In genomic region chr11:61297741-61298140, GRCh38 we compare ENCODE assay signal across 8 cellular contexts. TPM values are rescaled to one million over a fixed set of nuclear protein-coding genes. Genes with fewer than 3 reads are reported as not detected.
DNase-seq lines count a peak whose midpoint lies in the region; ATAC-seq, FAIRE-seq and TF ChIP-seq lines count a peak whose summit lies in the region.

No MANE protein-coding gene starts in this region.

- H3K36me3 Mint-ChIP-seq in activated naive CD4-positive, alpha-beta T cell treated with anti-CD3 and anti-CD28 coated beads, Interleukin-2, amount 10 ng/mL, durations not matched to agents 7 days and 5 days: peaks cover 49% of the 10 kb centered on the region

- H3K4me3 ChIP-seq in keratinocyte (ENCODE audit: control insufficient read depth in 2 of 3, extremely low read depth in 1 of 3, insufficient read depth in 2 of 3, low read depth in 1 of 3, low read length in 3 of 3) (peak overlapping the region in 2 of 3 experiments; percentile 4 to 22), upper lobe of right lung (no peak overlapping the region)

- H4K20me1 ChIP-seq in keratinocyte (ENCODE audit: control insufficient read depth, extremely low read depth, insufficient read depth, low read length): peaks cover 10% of the 10 kb centered on the region

- DNase-seq in activated naive CD4-positive, alpha-beta T cell treated with anti-CD3 and anti-CD28 coated beads, Interleukin-2, amount 10 ng/mL, durations not matched to agents 7 days and 5 days: no peak
- no peak for DNase-seq in activated naive CD4-positive, alpha-beta T cell (lab: John Stamatoyannopoulos, UW)
- DNase-seq in amniotic stem cell (lab: John Stamatoyannopoulos, UW) (peak; percentile 56), keratinocyte (ENCODE audit: low read depth, low spot score) (peak; percentile 40), upper lobe of right lung (no peak), OCI-M2 (lab: John Stamatoyannopoulos, UW; ENCODE audit: unreplicated experiment) (no peak)

- H3K79me2 ChIP-seq in keratinocyte (ENCODE audit: control insufficient read depth, insufficient read depth, low read length): no peaks in the 10 kb centered on the region

- no peak overlapping the region for H2AFZ ChIP-seq in keratinocyte (ENCODE audit: control insufficient read depth, low read length)

- H3K4me1 ChIP-seq in keratinocyte (ENCODE audit: control insufficient read depth, extremely low read depth, insufficient read depth, low read length) (peaks cover 36% of the 10 kb centered on the region), upper lobe of right lung (peaks cover 37% of the 10 kb centered on the region)

- H3K27me3 Mint-ChIP-seq in activated naive CD4-positive, alpha-beta T cell treated with anti-CD3 and anti-CD28 coated beads, Interleukin-2, amount 10 ng/mL, durations not matched to agents 7 days and 5 days: peaks cover 28% of the 10 kb centered on the region

- peak overlapping the region; percentile 62 for H3K4me2 ChIP-seq in keratinocyte (ENCODE audit: control insufficient read depth, extremely low read depth, insufficient read depth, low read depth, low read length)

- dilution Hi-C loops in keratinocyte (cut with MboI; ENCODE audit: extremely low pct_ligation_motif_present, low sequenced_read_pairs): no loop called here

- H3K9me3 Mint-ChIP-seq in activated naive CD4-positive, alpha-beta T cell treated with anti-CD3 and anti-CD28 coated beads, Interleukin-2, amount 10 ng/mL, durations not matched to agents 7 days and 5 days: no peaks in the 10 kb centered on the region

- TF ChIP-seq CTCF in keratinocyte (optimal IDR thresholded peaks at IDR 0.05 in 1 of 3, IDR thresholded peaks at IDR 0.05 in 1 of 3, conservative IDR thresholded peaks at IDR 0.05 in 1 of 3; ENCODE audit: extremely low read depth in 1 of 3, insufficient read depth in 2 of 3, low read length in 3 of 3) (no peak), upper lobe of right lung (IDR thresholded peaks at IDR 0.05) (no peak)

- intact Hi-C loops in upper lobe of right lung (cut with DNase I): no loop called here

- H3K9ac ChIP-seq in keratinocyte (ENCODE audit: control insufficient read depth, extremely low read depth, insufficient read depth, low read length): no peak overlapping the region

- H3K4me3 Mint-ChIP-seq in activated naive CD4-positive, alpha-beta T cell treated with anti-CD3 and anti-CD28 coated beads, Interleukin-2, amount 10 ng/mL, durations not matched to agents 7 days and 5 days: no peak overlapping the region

- H3K9me3 ChIP-seq in keratinocyte (ENCODE audit: control insufficient read depth, low read depth, low read length): no peaks in the 10 kb centered on the region
- H3K9me3 ChIP-seq in upper lobe of right lung: no peaks in the 10 kb centered on the region

- peak overlapping the region; percentile 40 for H3K27ac Mint-ChIP-seq in activated naive CD4-positive, alpha-beta T cell treated with anti-CD3 and anti-CD28 coated beads, Interleukin-2, amount 10 ng/mL, durations not matched to agents 7 days and 5 days

- H3K27me3 ChIP-seq in keratinocyte (ENCODE audit: control insufficient read depth, extremely low read depth, insufficient read depth, low read length): peaks cover 14% of the 10 kb centered on the region
- peaks cover 11% of the 10 kb centered on the region for H3K27me3 ChIP-seq in upper lobe of right lung

- H3K9me1 ChIP-seq in keratinocyte (ENCODE audit: control insufficient read depth, extremely low read depth, insufficient read depth, low read length): peaks cover 3% of the 10 kb centered on the region

- H3K4me1 Mint-ChIP-seq in activated naive CD4-positive, alpha-beta T cell treated with anti-CD3 and anti-CD28 coated beads, Interleukin-2, amount 10 ng/mL, durations not matched to agents 7 days and 5 days: peaks cover 40% of the 10 kb centered on the region

- peak; percentile 96 for FAIRE-seq in keratinocyte (lab: Jason Lieb, UNC)

- CTCF ChIA-PET in activated naive CD4-positive, alpha-beta T cell treated with anti-CD3 and anti-CD28 coated beads, Interleukin-2, amount 10 ng/mL, durations not matched to agents 7 days and 5 days (lab: Charles Lee): interaction anchor here (3.1 kb wide), 1 partner anchor 43 kb away, joined by 10 read pairs; no protein-coding TSS in a partner anchor

- ATAC-seq in upper lobe of right lung (peak; percentile 7), GM18873 (IDR thresholded peaks at IDR 0.05; ENCODE audit: low FRiP score, unreplicated experiment) (no peak), HG03139 (IDR thresholded peaks at IDR 0.05; ENCODE audit: unreplicated experiment) (no peak)

- peaks cover 21 to 26% of the 10 kb centered on the region in 2 experiments for H3K36me3 ChIP-seq in keratinocyte (ENCODE audit: control insufficient read depth in 2 of 2, extremely low read depth in 1 of 2, insufficient read depth in 2 of 2, low read length in 2 of 2)
- peaks cover 48% of the 10 kb centered on the region for H3K36me3 ChIP-seq in upper lobe of right lung

- H3K27ac ChIP-seq in keratinocyte (ENCODE audit: control insufficient read depth, insufficient read depth, low read length): peak overlapping the region; percentile 42
- H3K27ac ChIP-seq in upper lobe of right lung: no peak overlapping the region

RNA-seq across cellular contexts. Expression of gene VWCE, which starts 2.6 kb away (rescaled TPM):
- 0.14 to 0.82 TPM (median 0.30 TPM) in 3 replicates for polyA plus RNA-seq in keratinocyte
- 0.64 TPM for polyA plus RNA-seq in keratinocyte (2011; ENCODE audit: low read depth)
- 0.05 and 0.09 TPM in 2 replicates for polyA plus RNA-seq in keratinocyte (2011; cell fraction: cytosol; rRNA removed)
- 2.5 and 4.0 TPM in 2 replicates for polyA plus RNA-seq in keratinocyte (2011; cell fraction: nucleus; rRNA removed)
- polyA plus RNA-seq in keratinocyte (2012; ENCODE audit: low replicate concordance): 0.28 and 1.2 TPM in 2 replicates
- polyA minus RNA-seq in keratinocyte: 0.43 to 2.6 TPM (median 1.6 TPM) in 3 replicates
- polyA minus RNA-seq in keratinocyte (2011; cell fraction: cytosol; rRNA and poly(A)+ RNA removed): not detected
- polyA minus RNA-seq in keratinocyte (2011; cell fraction: nucleus; rRNA and poly(A)+ RNA removed): 1.4 and 1.7 TPM in 2 replicates
- total RNA-seq in upper lobe of right lung: 1.5 TPM

RNA-seq across cellular contexts. Expression of gene DDB1, which starts 35.2 kb away (rescaled TPM):
- polyA plus RNA-seq in keratinocyte: 187 to 236 TPM (median 212 TPM) in 3 replicates
- polyA plus RNA-seq in keratinocyte (2011; ENCODE audit: low read depth): 68.5 TPM
- polyA plus RNA-seq in keratinocyte (2011; cell fraction: cytosol; rRNA removed): 181 and 206 TPM in 2 replicates
- 290 and 325 TPM in 2 replicates for polyA plus RNA-seq in keratinocyte (2011; cell fraction: nucleus; rRNA removed)
- polyA plus RNA-seq in keratinocyte (2012; ENCODE audit: low replicate concordance): 108 and 136 TPM in 2 replicates
- 210 to 358 TPM (median 329 TPM) in 3 replicates for polyA minus RNA-seq in keratinocyte
- 307 TPM for polyA minus RNA-seq in keratinocyte (2011; cell fraction: cytosol; rRNA and poly(A)+ RNA removed)
- polyA minus RNA-seq in keratinocyte (2011; cell fraction: nucleus; rRNA and poly(A)+ RNA removed): 185 and 265 TPM in 2 replicates
- 126 TPM for total RNA-seq in upper lobe of right lung

RNA-seq across cellular contexts. Expression of gene TKFC, which starts 35.3 kb away (rescaled TPM):
- 15.4 to 23.1 TPM (median 18.3 TPM) in 3 replicates for polyA plus RNA-seq in keratinocyte
- 9.6 TPM for polyA plus RNA-seq in keratinocyte (2011; ENCODE audit: low read depth)
- polyA plus RNA-seq in keratinocyte (2011; cell fraction: cytosol; rRNA removed): 11.3 and 20.9 TPM in 2 replicates
- 49.7 and 61.6 TPM in 2 replicates for polyA plus RNA-seq in keratinocyte (2011; cell fraction: nucleus; rRNA removed)
- 21.5 and 23.1 TPM in 2 replicates for polyA plus RNA-seq in keratinocyte (2012; ENCODE audit: low replicate concordance)
- 24.2 to 34.2 TPM (median 26.2 TPM) in 3 replicates for polyA minus RNA-seq in keratinocyte
- 28.8 TPM for polyA minus RNA-seq in keratinocyte (2011; cell fraction: cytosol; rRNA and poly(A)+ RNA removed)
- polyA minus RNA-seq in keratinocyte (2011; cell fraction: nucleus; rRNA and poly(A)+ RNA removed): 19.0 and 25.4 TPM in 2 replicates
- 32.1 TPM for total RNA-seq in upper lobe of right lung

RNA-seq across cellular contexts. Expression of gene PGA5, which starts 56.8 kb away (rescaled TPM):
- not detected in 3 replicates for polyA plus RNA-seq in keratinocyte
- polyA plus RNA-seq in keratinocyte (2011; ENCODE audit: low read depth): not detected
- not detected in 2 replicates for polyA plus RNA-seq in keratinocyte (2011; cell fraction: cytosol; rRNA removed)
- not detected in 2 replicates for polyA plus RNA-seq in keratinocyte (2011; cell fraction: nucleus; rRNA removed)
- polyA plus RNA-seq in keratinocyte (2012; ENCODE audit: low replicate concordance): not detected in 2 replicates
- not detected in 3 replicates for polyA minus RNA-seq in keratinocyte
- polyA minus RNA-seq in keratinocyte (2011; cell fraction: cytosol; rRNA and poly(A)+ RNA removed): not detected
- polyA minus RNA-seq in keratinocyte (2011; cell fraction: nucleus; rRNA and poly(A)+ RNA removed): not detected in 2 replicates
- not detected for total RNA-seq in upper lobe of right lung

Comparison
In these comparisons a context has a peak if more than half of its experiments do, and no peak if none do; other contexts are left out.
1. DNase-seq: peak in amniotic stem cell (single experiment) and keratinocyte (single experiment); none in activated naive CD4-positive, alpha-beta T cell treated with anti-CD3 and anti-CD28 coated beads, Interleukin-2, amount 10 ng/mL, durations not matched to agents 7 days and 5 days (single experiment), activated naive CD4-positive, alpha-beta T cell (0 of 4), upper lobe of right lung (single experiment) and OCI-M2 (single experiment).